In genomic region chr21:44815852-44816628, GRCh38 we compare ENCODE assay signal across 12 cellular contexts. TPM values are rescaled to one million over a fixed set of nuclear protein-coding genes. Genes with fewer than 3 reads are reported as not detected.
A peak's percentile ranks its signal among the peaks of the same experiment; 100 is the strongest.
DNase-seq lines count a peak whose midpoint lies in the region; ATAC-seq, FAIRE-seq and TF ChIP-seq lines count a peak whose summit lies in the region.
"Had no signal": no experiment of that assay in that cellular context is flagged by ENCODE, and none has a peak within 500 bp of the region (broad histone marks: within the 10 kb centered on the region; RNA-seq: fewer than 3 reads in every experiment).

No MANE protein-coding gene starts in this region.

- H3K36me3 Mint-ChIP-seq in CD4-positive, alpha-beta T cell (ENCODE audit: low read depth), result peaks cover 24% of the 10 kb centered on the region
- H3K36me3 Mint-ChIP-seq in astrocyte (ENCODE audit: low read depth, unreplicated experiment), result peaks cover 7% of the 10 kb centered on the region
- peaks cover 0 to 13% (median 0%) of the 10 kb centered on the region in 3 donors for H3K36me3 Mint-ChIP-seq in naive thymus-derived CD8-positive, alpha-beta T cell

- no peaks in the 10 kb centered on the region for H3K4me1 ChIP-seq in astrocyte (ENCODE audit: insufficient read depth, low read length)
- H3K4me1 ChIP-seq: foreskin keratinocyte had no signal

- H3K36me3 ChIP-seq in astrocyte (ENCODE audit: insufficient read depth, low read length), result no peaks in the 10 kb centered on the region

- no peak for DNase-seq in CD4-positive, alpha-beta T cell
- DNase-seq in HFF-Myc (ENCODE audit: extremely low read depth, low read depth) (no peak), astrocyte (ENCODE audit: low read depth) (no peak), dedifferentiated amniotic fluid mesenchymal stem cell (ENCODE audit: extremely low spot score) (no peak), middle frontal gyrus (ENCODE audit: extremely low spot score, low spot score) (no peak), NCI-H1694 treated with DMSO at 0.1 percent for 48 hours (lab: John Stamatoyannopoulos, UW) (no peak), posterior vena cava (ENCODE audit: low spot score) (no peak)
- DNase-seq in naive thymus-derived CD8-positive, alpha-beta T cell, result no peak
- DNase-seq: foreskin keratinocyte, NCI-H1436, spleen had no signal

- no peaks in the 10 kb centered on the region for H3K9me3 ChIP-seq in CD4-positive, alpha-beta T cell (ENCODE audit: control insufficient read depth, low read length)
- H3K9me3 ChIP-seq in astrocyte (ENCODE audit: insufficient read depth, low read depth, low read length), result peaks cover 2% of the 10 kb centered on the region

- peaks cover 4% of the 10 kb centered on the region for H3K9me3 Mint-ChIP-seq in CD4-positive, alpha-beta T cell
- peaks cover 12% of the 10 kb centered on the region for H3K9me3 Mint-ChIP-seq in astrocyte (ENCODE audit: unreplicated experiment)
- peaks cover 0 to 9% (median 0%) of the 10 kb centered on the region in 9 donors for H3K9me3 Mint-ChIP-seq in naive thymus-derived CD8-positive, alpha-beta T cell

- POLR2A ChIA-PET in CD4-positive, alpha-beta T cell (lab: Charles Lee), result interaction anchor here (0.6 to 2.6 kb wide), 2 partner anchors 14 to 58 kb away, joined by 3 to 8 read pairs; partner anchors contain the start of genes PTTG1IP and UBE2G2
- POLR2A ChIA-PET in naive thymus-derived CD8-positive, alpha-beta T cell (lab: Charles Lee), result interaction anchor here (0.9 to 1.5 kb wide), 2 partner anchors 14 to 98 kb away, joined by 3 to 5 read pairs; partner anchors contain the start of gene UBE2G2

- no peak overlapping the region for H3K4me2 ChIP-seq in astrocyte (ENCODE audit: low read length)

- H3K27ac ChIP-seq in CD4-positive, alpha-beta T cell (ENCODE audit: low read depth, low read length), result no peak overlapping the region
- no peak overlapping the region for H3K27ac ChIP-seq in astrocyte (ENCODE audit: low read depth, low read length)
- H3K27ac ChIP-seq: foreskin keratinocyte had no signal

- ATAC-seq in CD4-positive, alpha-beta T cell (ENCODE audit: poor library complexity), result no peak
- no peak for ATAC-seq in naive thymus-derived CD8-positive, alpha-beta T cell
- ATAC-seq: foreskin keratinocyte had no signal

- no peak overlapping the region for H3K9ac ChIP-seq in astrocyte (ENCODE audit: low read length)

- H4K20me1 ChIP-seq in astrocyte (ENCODE audit: insufficient read depth, low read length), result peaks cover 64% of the 10 kb centered on the region

- peak overlapping the region; percentile 86 for H3K4me3 Mint-ChIP-seq in CD4-positive, alpha-beta T cell
- H3K4me3 Mint-ChIP-seq in astrocyte (ENCODE audit: unreplicated experiment), result peak overlapping the region; percentile 75
- peak overlapping the region; percentile 66 to 86 (median 78) for H3K4me3 Mint-ChIP-seq in naive thymus-derived CD8-positive, alpha-beta T cell

- H3K27me3 ChIP-seq in CD4-positive, alpha-beta T cell (ENCODE audit: control insufficient read depth, insufficient read depth, low read length), result no peaks in the 10 kb centered on the region
- H3K27me3 ChIP-seq in astrocyte (ENCODE audit: insufficient read depth, low read length), result no peaks in the 10 kb centered on the region
- H3K27me3 ChIP-seq: foreskin keratinocyte, spleen had no signal

- H2AFZ ChIP-seq in astrocyte (ENCODE audit: low read depth, low read length), result no peak overlapping the region

- no peak for FAIRE-seq in astrocyte (lab: Jason Lieb, UNC)
- FAIRE-seq: G401.6 had no signal

- no peak for TF ChIP-seq CTCF in CD4-positive, alpha-beta T cell (IDR thresholded peaks at IDR 0.05)
- no peak for TF ChIP-seq CTCF in HFF-Myc (IDR thresholded peaks at IDR 0.05; ENCODE audit: low read depth, low read length, missing control alignments)
- TF ChIP-seq CTCF in astrocyte (IDR thresholded peaks at IDR 0.05; ENCODE audit: insufficient read depth, low read depth, low read length), result no peak

- CTCF ChIA-PET in CD4-positive, alpha-beta T cell (lab: Charles Lee), result no interaction called here

- H3K4me3 ChIP-seq in HFF-Myc (replicated peaks; ENCODE audit: low read depth, low read length) (peak overlapping the region; percentile 25), astrocyte (ENCODE audit: insufficient read depth, low read depth, low read length) (no peak overlapping the region)

- H3K79me2 ChIP-seq in astrocyte (ENCODE audit: insufficient read depth, low read length), result peaks cover 65% of the 10 kb centered on the region

- peaks cover 15% of the 10 kb centered on the region for H3K4me1 Mint-ChIP-seq in CD4-positive, alpha-beta T cell (ENCODE audit: low read depth)
- H3K4me1 Mint-ChIP-seq in astrocyte (ENCODE audit: low read depth, unreplicated experiment), result peaks cover 5% of the 10 kb centered on the region
- peaks cover 12 to 38% (median 18%) of the 10 kb centered on the region in 4 donors for H3K4me1 Mint-ChIP-seq in naive thymus-derived CD8-positive, alpha-beta T cell

- H3K27me3 Mint-ChIP-seq in CD4-positive, alpha-beta T cell, result no peaks in the 10 kb centered on the region
- H3K27me3 Mint-ChIP-seq in astrocyte (ENCODE audit: low read depth, unreplicated experiment), result peaks cover 2% of the 10 kb centered on the region
- H3K27me3 Mint-ChIP-seq in naive thymus-derived CD8-positive, alpha-beta T cell, result no peaks in the 10 kb centered on the region

- peak overlapping the region; percentile 77 for H3K27ac Mint-ChIP-seq in CD4-positive, alpha-beta T cell
- H3K27ac Mint-ChIP-seq in astrocyte (ENCODE audit: unreplicated experiment), result no peak overlapping the region
- H3K27ac Mint-ChIP-seq in naive thymus-derived CD8-positive, alpha-beta T cell, result peak overlapping the region in 8 of 10 donors; percentile 20 to 87 (median 64)

- intact Hi-C loops in CD4-positive, alpha-beta T cell (cut with DNase I, micrococcal nuclease), result loop anchor here in 1 of 2 experiments (2.0 to 5.0 kb wide), 5 partner anchors 59 to 1844 kb away; partner anchors contain the start of genes ADARB1, CFAP410 and PKNOX1
- intact Hi-C loops in posterior vena cava (cut with DNase I), result no loop called here

RNA-seq across cellular contexts. Expression of gene SUMO3, which starts 1.8 kb away (rescaled TPM):
- total RNA-seq in CD4-positive, alpha-beta T cell, result 10 to 100 TPM; 82.8 to 91.2 TPM
- total RNA-seq in astrocyte, result 72.7 and 83.5 TPM in 2 replicates
- 10 to 100 TPM; 50.2 to 54.6 TPM for total RNA-seq in naive thymus-derived CD8-positive, alpha-beta T cell
- polyA plus RNA-seq in naive thymus-derived CD8-positive, alpha-beta T cell, result 10 to 100 TPM; 82.8 to 94.1 (median 86.7) TPM
- total RNA-seq in posterior vena cava, result 10 to 100 TPM; 53.5 to 58.3 TPM

RNA-seq across cellular contexts. Expression of gene UBE2G2, which starts 14.4 kb away (rescaled TPM):
- 10 to 100 TPM; 89.9 to 96.8 TPM for total RNA-seq in CD4-positive, alpha-beta T cell
- 63.8 and 74.5 TPM in 2 replicates for total RNA-seq in astrocyte
- 100 to 1,000 TPM; 167 to 186 TPM for total RNA-seq in naive thymus-derived CD8-positive, alpha-beta T cell
- 10 to 100 TPM; 56.2 to 72.8 (median 62.3) TPM for polyA plus RNA-seq in naive thymus-derived CD8-positive, alpha-beta T cell
- 10 to 100 TPM; 72.6 to 75.6 TPM for total RNA-seq in posterior vena cava

RNA-seq across cellular contexts. Expression of gene PTTG1IP, which starts 57.5 kb away (rescaled TPM):
- total RNA-seq in CD4-positive, alpha-beta T cell, result 10 to 100 TPM; 99.0 to 99.5 TPM
- 208 and 240 TPM in 2 replicates for total RNA-seq in astrocyte
- 10 to 100 TPM; 62.0 to 68.7 TPM for total RNA-seq in naive thymus-derived CD8-positive, alpha-beta T cell
- polyA plus RNA-seq in naive thymus-derived CD8-positive, alpha-beta T cell, result 10 to 100 TPM; 42.4 to 54.1 (median 44.3) TPM
- 100 to 1,000 TPM; 202 to 246 TPM for total RNA-seq in posterior vena cava
